27 cellular contexts compared by ENCODE assay signal in the genomic region with DNA sequence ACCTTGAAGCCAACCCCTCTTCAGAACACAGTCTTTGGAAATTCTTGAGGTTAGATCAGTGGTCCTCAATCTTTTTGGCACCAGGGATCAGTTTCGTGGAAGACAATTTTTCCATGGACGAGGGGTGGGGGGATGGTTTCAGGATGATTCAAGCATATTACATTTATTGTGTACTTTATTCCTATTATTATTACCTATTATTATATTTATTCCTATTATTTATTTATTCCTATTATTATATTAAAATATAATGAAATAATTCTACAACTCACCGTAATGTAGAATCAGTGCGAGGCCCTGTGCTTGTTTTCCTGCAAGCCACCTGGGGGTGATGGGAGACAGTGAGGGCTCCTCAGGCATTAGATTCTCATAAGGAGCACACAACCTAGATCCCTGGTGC. TPM values are rescaled to one million over a fixed set of nuclear protein-coding genes. Genes with fewer than 3 reads are reported as not detected.
"Had no signal": no experiment of that assay in that cellular context is flagged by ENCODE, and none has a peak within 500 bp of the region (broad histone marks: within the 10 kb centered on the region; RNA-seq: fewer than 3 reads in every experiment).

No MANE protein-coding gene starts in this region.

- H3K27ac Mint-ChIP-seq: activated naive CD4-positive, alpha-beta T cell treated with anti-CD3 and anti-CD28 coated beads for 36 hours had no signal

- H3K27me3 ChIP-seq: Peyer's patch, SJSA1 had no signal

- H3K4me1 Mint-ChIP-seq: brain had no signal

- DNase-seq: activated CD4-positive, alpha-beta T cell treated with anti-CD3 and anti-CD28 coated beads for 36 hours; activated CD4-positive, alpha-beta T cell treated with anti-CD3 and anti-CD28 coated beads, Interleukin-2, amount 50 U/mL, for 4 hours; activated CD8-positive, alpha-beta memory T cell treated with anti-CD3 and anti-CD28 coated beads, Interleukin-2, amount 50 U/mL, for 48 hours; activated CD8-positive, alpha-beta T cell treated with anti-CD3 and anti-CD28 coated beads, Interleukin-2, amount 10 ng/mL, durations not matched to agents 7 days and 5 days; activated gamma-delta T cell; activated naive CD4-positive, alpha-beta T cell treated with anti-CD3 and anti-CD28 coated beads for 36 hours; activated T-cell treated with anti-CD3 and anti-CD28 coated beads, Interleukin-2, amount 50 U/mL, for 4 hours; amygdala; Karpas-422; NCI-H1048; NCI-H1417; NCI-H1930; NCI-H2107; NCI-H2171 treated with DMSO at 0.1 percent for 48 hours; NCI-H226; NCI-H526; SHP77; SW 1271; T-helper 17 cell had no signal

- ATAC-seq: activated CD4-positive, alpha-beta T cell treated with anti-CD3 and anti-CD28 coated beads for 36 hours; activated CD8-positive, alpha-beta T cell treated with anti-CD3 and anti-CD28 coated beads, Interleukin-2, amount 10 ng/mL, durations not matched to agents 7 days and 5 days; activated T-cell treated with anti-CD3 and anti-CD28 coated beads, Interleukin-2, amount 50 U/mL, for 4 hours; HepG2; SK-N-SH treated with all-trans-retinoic acid at 6 μM for 48 hours; T-helper 17 cell had no signal

- H3K36me3 ChIP-seq: Peyer's patch, SJSA1 had no signal

- H3K4me3 ChIP-seq: Peyer's patch, SJSA1 had no signal

- H3K4me3 Mint-ChIP-seq: activated CD4-positive, alpha-beta T cell treated with anti-CD3 and anti-CD28 coated beads for 36 hours; activated CD8-positive, alpha-beta T cell treated with anti-CD3 and anti-CD28 coated beads, Interleukin-2, amount 10 ng/mL, durations not matched to agents 7 days and 5 days; activated naive CD4-positive, alpha-beta T cell treated with anti-CD3 and anti-CD28 coated beads for 36 hours; activated T-cell treated with anti-CD3 and anti-CD28 coated beads, Interleukin-2, amount 50 U/mL, for 4 hours; brain; T-helper 17 cell had no signal

- H3K9me3 Mint-ChIP-seq: activated naive CD4-positive, alpha-beta T cell treated with anti-CD3 and anti-CD28 coated beads for 36 hours; activated T-cell treated with anti-CD3 and anti-CD28 coated beads, Interleukin-2, amount 50 U/mL, for 4 hours had no signal

- H3K4me1 ChIP-seq: SJSA1 had no signal

- H3K9me3 ChIP-seq: Peyer's patch, SJSA1 had no signal

- H3K27me3 Mint-ChIP-seq: activated CD4-positive, alpha-beta T cell treated with anti-CD3 and anti-CD28 coated beads for 36 hours; activated naive CD8-positive, alpha-beta T cell; T-helper 17 cell had no signal

- H3K27ac ChIP-seq: Peyer's patch, RWPE1, SJSA1, VCaP had no signal

RNA-seq across cellular contexts. Expression of a gene that starts 17.9 kb away (rescaled TPM):
- total RNA-seq: HepG2 had no signal
